17 cellular contexts compared by ENCODE assay signal in genomic region chr2:138601438-138602165, GRCh38.
DNase-seq lines count a peak whose midpoint lies in the region; ATAC-seq, FAIRE-seq and TF ChIP-seq lines count a peak whose summit lies in the region.
"Had no signal": no experiment of that assay in that cellular context is flagged by ENCODE, and none has a peak within 500 bp of the region (broad histone marks: within the 10 kb centered on the region; RNA-seq: fewer than 3 reads in every experiment).

No MANE protein-coding gene starts in this region.

- RAD21 ChIA-PET in GM12878 (lab: Charles Lee; ENCODE audit: unreplicated experiment) = no interaction called here

- ATAC-seq in HepG2 (peak; percentile 48), right lobe of liver (no peak), GM12878 (peak; percentile 36; the same call in 2 of the 3 replicates), HG03280 (IDR thresholded peaks at IDR 0.05; ENCODE audit: unreplicated experiment) (no peak)
- ATAC-seq: activated T-cell treated with anti-CD3 and anti-CD28 coated beads, Interleukin-2, amount 50 U/mL, for 4 hours had no signal

- H3K4me1 ChIP-seq in HepG2 (ENCODE audit: insufficient read depth, low read length) (no peaks in the 10 kb centered on the region), right lobe of liver (no peaks in the 10 kb centered on the region), GM12878 (ENCODE audit: control insufficient read depth, insufficient read depth, low read length) (no peaks in the 10 kb centered on the region)
- H3K4me1 ChIP-seq: BLaER1, prostate gland, stomach, transverse colon had no signal

- POLR2A ChIA-PET in HepG2 (lab: Yijun Ruan, JAX) = no interaction called here
- POLR2A ChIA-PET in GM12878 (lab: Charles Lee) = interaction anchor here (1.3 kb wide), 1 partner anchor 99 kb away, joined by 4 read pairs; no protein-coding TSS in a partner anchor

- no peaks in the 10 kb centered on the region for H4K20me1 ChIP-seq in HepG2 (ENCODE audit: insufficient read depth, low read length)
- no peaks in the 10 kb centered on the region for H4K20me1 ChIP-seq in GM12878 (ENCODE audit: control insufficient read depth, insufficient read depth)
- H4K20me1 ChIP-seq: BLaER1 had no signal

- intact Hi-C loops in HepG2 (cut with micrococcal nuclease; ENCODE audit: unreplicated experiment) (no loop called here), right lobe of liver (cut with DNase I) (no loop called here), GM12878 (cut with micrococcal nuclease; ENCODE audit: unreplicated experiment) (no loop called here)

- WGBS in HepG2 (ENCODE audit: low lambda C conversion rate) = 98% methylated on average over 2 of the region's 2 CpGs
- WGBS in right lobe of liver (ENCODE audit: insufficient coverage, low coverage, low lambda C conversion rate, missing lambda C conversion rate) = 89% methylated on average over 1 of the region's 2 CpGs
- WGBS in GM12878 (ENCODE audit: insufficient coverage, insufficient replicate concordance, low lambda C conversion rate, missing lambda C conversion rate) = 87% methylated on average over 2 of the region's 2 CpGs

- FAIRE-seq in HepG2 (lab: Jason Lieb, UNC) (no peak), GM12878 (lab: Jason Lieb, UNC) (no peak)

- H3K4me2 ChIP-seq in HepG2 (ENCODE audit: low read depth, low read length) = no peak overlapping the region
- H3K4me2 ChIP-seq in GM12878 (ENCODE audit: control insufficient read depth, insufficient read depth) = no peak overlapping the region
- H3K4me2 ChIP-seq: BLaER1, KMS-11 had no signal

- no peak for TF ChIP-seq CTCF in HepG2 (CRISPR knock-in tag; IDR thresholded peaks at IDR 0.05)
- TF ChIP-seq CTCF in right lobe of liver (IDR thresholded peaks at IDR 0.05) = no peak
- TF ChIP-seq CTCF in GM12878 (IDR thresholded peaks at IDR 0.05 in 2 of 3, conservative IDR thresholded peaks at IDR 0.05 in 1 of 3; ENCODE audit: control insufficient read depth in 2 of 3, extremely low read depth in 1 of 3, insufficient read depth in 1 of 3, low read depth in 3 of 3, low read length in 3 of 3) = no peak

- SMC1A ChIA-PET in GM12878 (lab: Charles Lee; ENCODE audit: uncharacterized antibody, unreplicated experiment) = interaction anchor here (0.6 to 1.5 kb wide), 3 partner anchors 8 to 100 kb away, joined by 3 to 6 read pairs (median 3); partner anchors contain the start of gene SPOPL

- H3K36me3 ChIP-seq in HepG2 (replicated peaks in 1 of 2; ENCODE audit: control insufficient read depth in 1 of 2, insufficient read depth in 2 of 2, low read length in 2 of 2) (no peaks in the 10 kb centered on the region), right lobe of liver (no peaks in the 10 kb centered on the region), GM12878 (ENCODE audit: control insufficient read depth in 2 of 2, insufficient read depth in 2 of 2, low read length in 1 of 2) (no peaks in the 10 kb centered on the region)
- H3K36me3 ChIP-seq: BLaER1, brain microvascular endothelial cell, prostate gland, transverse colon had no signal

- no peak overlapping the region for H3K9ac ChIP-seq in HepG2 (ENCODE audit: insufficient read depth, low read depth, low read length)
- no peak overlapping the region for H3K9ac ChIP-seq in GM12878 (ENCODE audit: control insufficient read depth, insufficient read depth, low read length)
- H3K9ac ChIP-seq: BLaER1, KMS-11 had no signal

- H3K4me3 ChIP-seq in HepG2 (replicated peaks in 1 of 3; ENCODE audit: insufficient read depth in 1 of 3, low read depth in 2 of 3, low read length in 3 of 3) = no peak overlapping the region
- H3K4me3 ChIP-seq in right lobe of liver = no peak overlapping the region
- H3K4me3 ChIP-seq in GM12878 = no peak overlapping the region
- H3K4me3 ChIP-seq: BLaER1, prostate gland, stomach, transverse colon had no signal

- H3K9me3 ChIP-seq in HepG2 (ENCODE audit: low read length) (no peaks in the 10 kb centered on the region), right lobe of liver (no peaks in the 10 kb centered on the region), GM12878 (replicated peaks; ENCODE audit: control insufficient read depth, insufficient read depth, low read length) (no peaks in the 10 kb centered on the region)
- H3K9me3 ChIP-seq: BLaER1, prostate gland, stomach, transverse colon had no signal

- no peak for TF ChIP-seq EP300 in HepG2 (IDR thresholded peaks at IDR 0.05; ENCODE audit: low read depth in 2 of 2, low read length in 2 of 2)
- no peak for TF ChIP-seq EP300 in HepG2 (CRISPR knock-in tag; IDR thresholded peaks at IDR 0.05; ENCODE audit: borderline replicate concordance)
- no peak for TF ChIP-seq EP300 in GM12878 (IDR thresholded peaks at IDR 0.05; ENCODE audit: borderline replicate concordance in 1 of 2, control insufficient read depth in 1 of 2, low read depth in 2 of 2, low read length in 2 of 2)

- DNase-seq in HepG2 (ENCODE audit: low spot score) (no peak), right lobe of liver (no peak), GM12878 (ENCODE audit: low read depth, low spot score) (no peak), myocyte (ENCODE audit: low read depth) (peak; percentile 71), retina (no peak), AG08396 (ENCODE audit: low spot score) (no peak), activated gamma-delta T cell treated with Interleukin-2 at 50 U/mL for 16 hours (no peak)
- DNase-seq: activated CD4-positive, alpha-beta T cell treated with anti-CD3 and anti-CD28 coated beads, Interleukin-2, amount 50 U/mL, for 1 hour; activated T-cell treated with anti-CD3 and anti-CD28 coated beads, Interleukin-2, amount 50 U/mL, for 4 hours; brain microvascular endothelial cell; H7; stomach; transverse colon had no signal

- no peaks in the 10 kb centered on the region for H3K79me2 ChIP-seq in HepG2 (ENCODE audit: insufficient read depth, low read length)
- no peaks in the 10 kb centered on the region for H3K79me2 ChIP-seq in GM12878 (ENCODE audit: control insufficient read depth, insufficient read depth, low read length)

- no TSS peak for BruUV-seq in HepG2 (replicated peaks; lab: Mats Ljungman, UMichigan)
- no TSS peak for BruUV-seq in GM12878 (replicated peaks; lab: Mats Ljungman, UMichigan)

- TF ChIP-seq RAD21 in HepG2 (CRISPR knock-in tag; IDR thresholded peaks at IDR 0.05) (no peak), GM12878 (IDR thresholded peaks at IDR 0.05; ENCODE audit: insufficient read depth, low read depth, low read length) (no peak)

- in situ Hi-C loops in HepG2 (cut with HindIII; ENCODE audit: extremely low pct_ligation_motif_present, low pct_unique_long_range_greater_than_20kb) (no loop called here), GM12878 (cut with MboI) (no loop called here)

- no peaks in the 10 kb centered on the region for H3K27me3 ChIP-seq in HepG2 (ENCODE audit: control insufficient read depth in 1 of 2, insufficient read depth in 2 of 2, low read length in 2 of 2)
- H3K27me3 ChIP-seq in right lobe of liver = no peaks in the 10 kb centered on the region
- H3K27me3 ChIP-seq in GM12878 (replicated peaks in 1 of 2; ENCODE audit: control insufficient read depth in 2 of 2, insufficient read depth in 2 of 2, low read length in 1 of 2) = no peaks in the 10 kb centered on the region
- H3K27me3 ChIP-seq: BLaER1, brain microvascular endothelial cell, stomach, transverse colon had no signal

- no peak overlapping the region for H3K27ac ChIP-seq in HepG2 (ENCODE audit: extremely low read length, insufficient read depth, low read length)
- no peak overlapping the region for H3K27ac ChIP-seq in right lobe of liver
- H3K27ac ChIP-seq in GM12878 (ENCODE audit: control insufficient read depth, insufficient read depth) = no peak overlapping the region
- H3K27ac ChIP-seq: BLaER1, brain microvascular endothelial cell, KMS-11, prostate gland, stomach, transverse colon had no signal

- no peak overlapping the region for H2AFZ ChIP-seq in HepG2 (ENCODE audit: low read length)
- H2AFZ ChIP-seq in GM12878 (ENCODE audit: control insufficient read depth, low read depth, low read length) = no peak overlapping the region

- TF ChIP-seq POLR2A in HepG2 (IDR thresholded peaks at IDR 0.05; ENCODE audit: insufficient read depth in 1 of 2, low read depth in 2 of 2, low read length in 2 of 2) (no peak), right lobe of liver (IDR thresholded peaks at IDR 0.05) (no peak), GM12878 (IDR thresholded peaks at IDR 0.05; ENCODE audit: low read depth, low read length) (no peak)

- CTCF ChIA-PET in HepG2 (lab: Yijun Ruan, JAX; ENCODE audit: low intra/inter-chr PET ratio, low total read pairs) (no interaction called here), GM12878 (lab: Yijun Ruan, JAX) (interaction anchor here (1.7 kb wide), 1 partner anchor 125 kb away, joined by 4 read pairs; no protein-coding TSS in a partner anchor)

TF ChIP-seq in GM12878, 131 proteins besides CTCF, POLR2A, EP300 and RAD21:
- TF ChIP-seq EZH2 (IDR thresholded peaks at IDR 0.05; ENCODE audit: borderline replicate concordance, control insufficient read depth, low read depth, low read length) (no peak), MTA3 (IDR thresholded peaks at IDR 0.05; ENCODE audit: borderline replicate concordance, low read length) (no peak), ATF7 (IDR thresholded peaks at IDR 0.05; ENCODE audit: low read depth) (0 out of 2 replicates have a peak, but pooled peaks have one; percentile 36)

Comparison
In these comparisons a context has a peak if more than half of its experiments do, and no peak if none do; other contexts are left out.
1. ATAC-seq: peak in HepG2 (single experiment) and GM12878 (single experiment); none in right lobe of liver (0 of 4) and HG03280 (single experiment).